ENCODE assay signal across 8 cellular contexts in genomic region chr10:59240581-59241183, GRCh38.
A peak's percentile ranks its signal among the peaks of the same experiment; 100 is the strongest.
DNase-seq lines count a peak whose midpoint lies in the region; TF ChIP-seq lines count a peak whose summit lies in the region.

No MANE protein-coding gene starts in this region.

- H3K27me3 ChIP-seq in OCI-LY1 (ENCODE audit: insufficient read depth, low read length) (no peaks in the 10 kb centered on the region), ovary (no peaks in the 10 kb centered on the region), MG63 (no peaks in the 10 kb centered on the region)

- H3K4me3 Mint-ChIP-seq in endothelial cell (ENCODE audit: unreplicated experiment): no peak overlapping the region
- no peak overlapping the region for H3K4me3 Mint-ChIP-seq in activated naive CD4-positive, alpha-beta T cell treated with anti-CD3 and anti-CD28 coated beads, Interleukin-2, amount 10 ng/mL, durations not matched to agents 7 days and 5 days
- no peak overlapping the region for H3K4me3 Mint-ChIP-seq in T-helper 2 cell treated with Interferon-gamma antibody and Interleukin-4, amounts not matched to agents 5 μg/mL and 100 μg/mL, for 36 hours

- H3K36me3 ChIP-seq in OCI-LY1 (ENCODE audit: insufficient read depth, low read length) (no peaks in the 10 kb centered on the region), ovary (no peaks in the 10 kb centered on the region), MG63 (no peaks in the 10 kb centered on the region)

- no peak for TF ChIP-seq EP300 in ovary (IDR thresholded peaks at IDR 0.05)

- no peak overlapping the region for H3K9ac ChIP-seq in OCI-LY1 (ENCODE audit: low read length)

- peak; percentile 11 for TF ChIP-seq POLR2A in ovary (IDR thresholded peaks at IDR 0.05)

- intact Hi-C loops in ovary (cut with DNase I): loop anchor here in 3 of 4 donors (5.0 to 10.0 kb wide), 3 partner anchors 334 to 342 kb away; no protein-coding TSS in a partner anchor

- peak; percentile 22 for DNase-seq in AG09319 (ENCODE audit: extremely low read depth, low read depth)
- peak; percentile 12 for DNase-seq in GM13976 (ENCODE audit: low spot score)
- DNase-seq in endothelial cell (ENCODE audit: low spot score): peak; percentile 38
- peak in 1 of 5 donors; percentile 18 for DNase-seq in ovary
- DNase-seq in activated naive CD4-positive, alpha-beta T cell treated with anti-CD3 and anti-CD28 coated beads, Interleukin-2, amount 10 ng/mL, durations not matched to agents 7 days and 5 days: no peak
- DNase-seq in T-helper 2 cell treated with Interferon-gamma antibody and Interleukin-4, amounts not matched to agents 5 μg/mL and 100 μg/mL, for 36 hours (ENCODE audit: low spot score): no peak
- DNase-seq in MG63: no peak

- H3K9me3 Mint-ChIP-seq in endothelial cell (ENCODE audit: unreplicated experiment): no peaks in the 10 kb centered on the region
- H3K9me3 Mint-ChIP-seq in activated naive CD4-positive, alpha-beta T cell treated with anti-CD3 and anti-CD28 coated beads, Interleukin-2, amount 10 ng/mL, durations not matched to agents 7 days and 5 days: no peaks in the 10 kb centered on the region
- H3K9me3 Mint-ChIP-seq in T-helper 2 cell treated with Interferon-gamma antibody and Interleukin-4, amounts not matched to agents 5 μg/mL and 100 μg/mL, for 36 hours: no peaks in the 10 kb centered on the region

- in situ Hi-C loops in GM13976 (cut with MboI; ENCODE audit: low sequenced_read_pairs, unreplicated experiment): loop anchor here (25.0 kb wide), 1 partner anchor 372 kb away; no protein-coding TSS in a partner anchor

- H3K4me3 ChIP-seq in OCI-LY1 (ENCODE audit: low read depth, low read length, poor library complexity, severe bottlenecking): no peak overlapping the region
- H3K4me3 ChIP-seq in ovary: no peak overlapping the region
- H3K4me3 ChIP-seq in MG63: no peak overlapping the region

- no peaks in the 10 kb centered on the region for H3K4me1 ChIP-seq in OCI-LY1 (ENCODE audit: insufficient read depth, low read length, severe bottlenecking)
- H3K4me1 ChIP-seq in ovary (ENCODE audit: insufficient read depth): no peaks in the 10 kb centered on the region

- no peaks in the 10 kb centered on the region for H3F3A ChIP-seq in OCI-LY1 (ENCODE audit: insufficient read depth, low read length)

- no peaks in the 10 kb centered on the region for H4K20me1 ChIP-seq in OCI-LY1 (ENCODE audit: insufficient read depth, low read length)

- peaks cover 15% of the 10 kb centered on the region for H3K36me3 Mint-ChIP-seq in endothelial cell (ENCODE audit: low read depth, unreplicated experiment)
- H3K36me3 Mint-ChIP-seq in activated naive CD4-positive, alpha-beta T cell treated with anti-CD3 and anti-CD28 coated beads, Interleukin-2, amount 10 ng/mL, durations not matched to agents 7 days and 5 days: no peaks in the 10 kb centered on the region
- no peaks in the 10 kb centered on the region for H3K36me3 Mint-ChIP-seq in T-helper 2 cell treated with Interferon-gamma antibody and Interleukin-4, amounts not matched to agents 5 μg/mL and 100 μg/mL, for 36 hours (ENCODE audit: low read depth)

- no peaks in the 10 kb centered on the region for H3K79me2 ChIP-seq in OCI-LY1 (ENCODE audit: insufficient read depth, low read length)

- no peak overlapping the region for H2AFZ ChIP-seq in OCI-LY1 (ENCODE audit: low read length)

- CTCF ChIA-PET in activated naive CD4-positive, alpha-beta T cell treated with anti-CD3 and anti-CD28 coated beads, Interleukin-2, amount 10 ng/mL, durations not matched to agents 7 days and 5 days (lab: Charles Lee): interaction anchor here (0.8 to 1.0 kb wide), 2 partner anchors 382 to 579 kb away, joined by 3 read pairs; no protein-coding TSS in a partner anchor

- peaks cover 2% of the 10 kb centered on the region for H3K27me3 Mint-ChIP-seq in endothelial cell (ENCODE audit: unreplicated experiment)
- H3K27me3 Mint-ChIP-seq in activated naive CD4-positive, alpha-beta T cell treated with anti-CD3 and anti-CD28 coated beads, Interleukin-2, amount 10 ng/mL, durations not matched to agents 7 days and 5 days: no peaks in the 10 kb centered on the region
- no peaks in the 10 kb centered on the region for H3K27me3 Mint-ChIP-seq in T-helper 2 cell treated with Interferon-gamma antibody and Interleukin-4, amounts not matched to agents 5 μg/mL and 100 μg/mL, for 36 hours (ENCODE audit: low read depth)

- no peak overlapping the region for H3K27ac Mint-ChIP-seq in endothelial cell (ENCODE audit: unreplicated experiment)
- no peak overlapping the region for H3K27ac Mint-ChIP-seq in activated naive CD4-positive, alpha-beta T cell treated with anti-CD3 and anti-CD28 coated beads, Interleukin-2, amount 10 ng/mL, durations not matched to agents 7 days and 5 days
- no peak overlapping the region for H3K27ac Mint-ChIP-seq in T-helper 2 cell treated with Interferon-gamma antibody and Interleukin-4, amounts not matched to agents 5 μg/mL and 100 μg/mL, for 36 hours

- H3K4me2 ChIP-seq in OCI-LY1 (ENCODE audit: low read length): no peak overlapping the region

- 32 to 43% (median 39%) methylated on average over 2 of the region's 2 CpGs for WGBS in ovary, 3 donors

- H3K4me1 Mint-ChIP-seq in endothelial cell (ENCODE audit: unreplicated experiment): peaks cover 21% of the 10 kb centered on the region
- H3K4me1 Mint-ChIP-seq in activated naive CD4-positive, alpha-beta T cell treated with anti-CD3 and anti-CD28 coated beads, Interleukin-2, amount 10 ng/mL, durations not matched to agents 7 days and 5 days: no peaks in the 10 kb centered on the region
- H3K4me1 Mint-ChIP-seq in T-helper 2 cell treated with Interferon-gamma antibody and Interleukin-4, amounts not matched to agents 5 μg/mL and 100 μg/mL, for 36 hours (ENCODE audit: low read depth): no peaks in the 10 kb centered on the region

- no peaks in the 10 kb centered on the region for H3K9me2 ChIP-seq in OCI-LY1 (ENCODE audit: low read depth, low read length)

- TF ChIP-seq CTCF in AG09319 (IDR thresholded peaks at IDR 0.05; ENCODE audit: low read depth, low read length): peak; percentile 49
- no peak for TF ChIP-seq CTCF in GM13976 (IDR thresholded peaks at IDR 0.05; ENCODE audit: borderline replicate concordance, control extremely low read depth, extremely low read depth, insufficient read depth, missing control alignments)
- TF ChIP-seq CTCF in OCI-LY1 (IDR thresholded peaks at IDR 0.05; ENCODE audit: low read length): peak; percentile 67
- peak; percentile 81 for TF ChIP-seq CTCF in endothelial cell (IDR thresholded peaks at IDR 0.05; ENCODE audit: unreplicated experiment)
- peak; percentile 51 to 96 (median 79) for TF ChIP-seq CTCF in ovary (IDR thresholded peaks at IDR 0.05)

- no peak overlapping the region for H3K27ac ChIP-seq in OCI-LY1 (ENCODE audit: low read depth, low read length, poor library complexity, severe bottlenecking)
- H3K27ac ChIP-seq in ovary: no peak overlapping the region

- H3K9me3 ChIP-seq in OCI-LY1 (ENCODE audit: low read length) (no peaks in the 10 kb centered on the region), ovary (no peaks in the 10 kb centered on the region), MG63 (no peaks in the 10 kb centered on the region)

Comparison
In these comparisons a context has a peak if more than half of its experiments do, and no peak if none do; other contexts are left out.
1. DNase-seq: peak in AG09319 (single experiment), GM13976 (single experiment) and endothelial cell (single experiment); none in activated naive CD4-positive, alpha-beta T cell treated with anti-CD3 and anti-CD28 coated beads, Interleukin-2, amount 10 ng/mL, durations not matched to agents 7 days and 5 days (single experiment), T-helper 2 cell treated with Interferon-gamma antibody and Interleukin-4, amounts not matched to agents 5 μg/mL and 100 μg/mL, for 36 hours (single experiment) and MG63 (single experiment).